12 cellular contexts compared by ENCODE assay signal in genomic region chr9:127556871-127557270, GRCh38. TPM values are rescaled to one million over a fixed set of nuclear protein-coding genes. Genes with fewer than 3 reads are reported as not detected.
DNase-seq lines count a peak whose midpoint lies in the region; ATAC-seq, FAIRE-seq and TF ChIP-seq lines count a peak whose summit lies in the region.
"Had no signal": no experiment of that assay in that cellular context is flagged by ENCODE, and none has a peak within 500 bp of the region (broad histone marks: within the 10 kb centered on the region; RNA-seq: fewer than 3 reads in every experiment).

No MANE protein-coding gene starts in this region.

- peaks cover 22% of the 10 kb centered on the region for H4K20me1 ChIP-seq in keratinocyte (ENCODE audit: control insufficient read depth, extremely low read depth, insufficient read depth, low read length)

- H3K27ac Mint-ChIP-seq in activated CD8-positive, alpha-beta memory T cell treated with anti-CD3 and anti-CD28 coated beads, Interleukin-2, amount 10 ng/mL, durations not matched to agents 7 days and 5 days: peak overlapping the region; percentile 93
- peak overlapping the region; percentile 97 for H3K27ac Mint-ChIP-seq in activated CD8-positive, alpha-beta T cell treated with anti-CD3 and anti-CD28 coated beads, Interleukin-2, amount 10 ng/mL, durations not matched to agents 7 days and 5 days

- H3K9me3 ChIP-seq in keratinocyte (ENCODE audit: control insufficient read depth, low read depth, low read length) (no peaks in the 10 kb centered on the region), stomach (no peaks in the 10 kb centered on the region)

- H3K4me3 Mint-ChIP-seq in activated CD8-positive, alpha-beta memory T cell treated with anti-CD3 and anti-CD28 coated beads, Interleukin-2, amount 10 ng/mL, durations not matched to agents 7 days and 5 days: peak overlapping the region; percentile 56
- peak overlapping the region; percentile 76 for H3K4me3 Mint-ChIP-seq in activated CD8-positive, alpha-beta T cell treated with anti-CD3 and anti-CD28 coated beads, Interleukin-2, amount 10 ng/mL, durations not matched to agents 7 days and 5 days

- no peak for TF ChIP-seq POLR2A in stomach (IDR thresholded peaks at IDR 0.05)

- H3K27ac ChIP-seq in keratinocyte (ENCODE audit: control insufficient read depth, insufficient read depth, low read length): peak overlapping the region; percentile 24
- peak overlapping the region; percentile 59 to 99 (median 86) for H3K27ac ChIP-seq in stomach
- H3K27ac ChIP-seq: KMS-11 had no signal

- peaks cover 5% of the 10 kb centered on the region for H3K36me3 Mint-ChIP-seq in activated CD8-positive, alpha-beta memory T cell treated with anti-CD3 and anti-CD28 coated beads, Interleukin-2, amount 10 ng/mL, durations not matched to agents 7 days and 5 days
- H3K36me3 Mint-ChIP-seq in activated CD8-positive, alpha-beta T cell treated with anti-CD3 and anti-CD28 coated beads, Interleukin-2, amount 10 ng/mL, durations not matched to agents 7 days and 5 days (ENCODE audit: low read depth): peaks cover 60% of the 10 kb centered on the region

- no peak overlapping the region for H3K9ac ChIP-seq in keratinocyte (ENCODE audit: control insufficient read depth, extremely low read depth, insufficient read depth, low read length)
- H3K9ac ChIP-seq: KMS-11 had no signal

- H3K27me3 ChIP-seq in keratinocyte (ENCODE audit: control insufficient read depth, extremely low read depth, insufficient read depth, low read length) (no peaks in the 10 kb centered on the region), stomach (no peaks in the 10 kb centered on the region)

- WGBS in stomach, 5 donors: 57 to 64% (median 61%) methylated on average over 3 to 4 of the region's 4 CpGs

- H3K4me3 ChIP-seq in keratinocyte (ENCODE audit: control insufficient read depth in 2 of 3, extremely low read depth in 1 of 3, insufficient read depth in 2 of 3, low read depth in 1 of 3, low read length in 3 of 3) (peak overlapping the region in 1 of 3 experiments; percentile 17), stomach (no peak overlapping the region)

- POLR2A ChIA-PET in activated CD8-positive, alpha-beta T cell treated with anti-CD3 and anti-CD28 coated beads, Interleukin-2, amount 10 ng/mL, durations not matched to agents 7 days and 5 days (lab: Charles Lee): interaction anchor here (1.6 to 2.3 kb wide), 3 partner anchors 11 to 179 kb away, joined by 3 to 15 read pairs (median 8); partner anchors contain the start of gene TOR2A

- peaks cover 85% of the 10 kb centered on the region for H3K4me1 Mint-ChIP-seq in activated CD8-positive, alpha-beta memory T cell treated with anti-CD3 and anti-CD28 coated beads, Interleukin-2, amount 10 ng/mL, durations not matched to agents 7 days and 5 days
- peaks cover 93% of the 10 kb centered on the region for H3K4me1 Mint-ChIP-seq in activated CD8-positive, alpha-beta T cell treated with anti-CD3 and anti-CD28 coated beads, Interleukin-2, amount 10 ng/mL, durations not matched to agents 7 days and 5 days (ENCODE audit: low read depth)

- peaks cover 10% of the 10 kb centered on the region for H3K9me1 ChIP-seq in keratinocyte (ENCODE audit: control insufficient read depth, extremely low read depth, insufficient read depth, low read length)

- FAIRE-seq in keratinocyte (lab: Jason Lieb, UNC): no peak

- ATAC-seq in activated CD8-positive, alpha-beta memory T cell treated with anti-CD3 and anti-CD28 coated beads, Interleukin-2, amount 10 ng/mL, durations not matched to agents 7 days and 5 days: no peak
- ATAC-seq in activated CD8-positive, alpha-beta T cell treated with anti-CD3 and anti-CD28 coated beads, Interleukin-2, amount 10 ng/mL, durations not matched to agents 7 days and 5 days: no peak
- ATAC-seq in GM21825 (IDR thresholded peaks at IDR 0.05; ENCODE audit: unreplicated experiment): no peak

- H3K36me3 ChIP-seq in keratinocyte (ENCODE audit: control insufficient read depth in 2 of 2, extremely low read depth in 1 of 2, insufficient read depth in 2 of 2, low read length in 2 of 2) (peaks cover 41 to 70% of the 10 kb centered on the region in 2 experiments), stomach (peaks cover 10 to 31% (median 21%) of the 10 kb centered on the region in 4 donors)

- dilution Hi-C loops in keratinocyte (cut with MboI; ENCODE audit: extremely low pct_ligation_motif_present, low sequenced_read_pairs): no loop called here

- DNase-seq in activated CD8-positive, alpha-beta memory T cell treated with anti-CD3 and anti-CD28 coated beads, Interleukin-2, amount 10 ng/mL, durations not matched to agents 7 days and 5 days: no peak
- no peak for DNase-seq in activated CD8-positive, alpha-beta memory T cell treated with anti-CD3 and anti-CD28 coated beads, Interleukin-2, amount 50 U/mL, for 48 hours
- no peak for DNase-seq in activated CD8-positive, alpha-beta T cell treated with anti-CD3 and anti-CD28 coated beads, Interleukin-2, amount 10 ng/mL, durations not matched to agents 7 days and 5 days
- DNase-seq in keratinocyte (ENCODE audit: low read depth, low spot score) (no peak), stomach (no peak), NCI-H1105 treated with DMSO at 0.1 percent for 48 hours (lab: John Stamatoyannopoulos, UW) (no peak)
- no peak for DNase-seq in activated effector memory CD4-positive, alpha-beta T cell treated with anti-CD3 and anti-CD28 coated beads, Interleukin-2, amount 50 U/mL, for 16 hours
- DNase-seq: amniotic stem cell, midbrain, NCI-H774 had no signal

- H3K9me3 Mint-ChIP-seq in activated CD8-positive, alpha-beta memory T cell treated with anti-CD3 and anti-CD28 coated beads, Interleukin-2, amount 10 ng/mL, durations not matched to agents 7 days and 5 days (ENCODE audit: low read depth): no peaks in the 10 kb centered on the region
- no peaks in the 10 kb centered on the region for H3K9me3 Mint-ChIP-seq in activated CD8-positive, alpha-beta T cell treated with anti-CD3 and anti-CD28 coated beads, Interleukin-2, amount 10 ng/mL, durations not matched to agents 7 days and 5 days (ENCODE audit: insufficient read depth)

- no peak overlapping the region for H2AFZ ChIP-seq in keratinocyte (ENCODE audit: control insufficient read depth, low read length)

- peaks cover 71% of the 10 kb centered on the region for H3K4me1 ChIP-seq in keratinocyte (ENCODE audit: control insufficient read depth, extremely low read depth, insufficient read depth, low read length)
- peaks cover 69 to 99% (median 82%) of the 10 kb centered on the region in 4 donors for H3K4me1 ChIP-seq in stomach

- CTCF ChIA-PET in activated CD8-positive, alpha-beta memory T cell treated with anti-CD3 and anti-CD28 coated beads, Interleukin-2, amount 10 ng/mL, durations not matched to agents 7 days and 5 days (lab: Charles Lee): interaction anchor here (1.3 to 3.8 kb wide), 5 partner anchors 14 to 159 kb away, joined by 3 to 17 read pairs (median 10); partner anchors contain the start of genes PTRH1 and TTC16
- CTCF ChIA-PET in activated CD8-positive, alpha-beta T cell treated with anti-CD3 and anti-CD28 coated beads, Interleukin-2, amount 10 ng/mL, durations not matched to agents 7 days and 5 days (lab: Charles Lee): interaction anchor here (0.9 to 4.3 kb wide), 6 partner anchors 11 to 178 kb away, joined by 3 to 19 read pairs (median 4); partner anchors contain the start of gene TOR2A

- no peaks in the 10 kb centered on the region for H3K27me3 Mint-ChIP-seq in activated CD8-positive, alpha-beta memory T cell treated with anti-CD3 and anti-CD28 coated beads, Interleukin-2, amount 10 ng/mL, durations not matched to agents 7 days and 5 days
- H3K27me3 Mint-ChIP-seq in activated CD8-positive, alpha-beta T cell treated with anti-CD3 and anti-CD28 coated beads, Interleukin-2, amount 10 ng/mL, durations not matched to agents 7 days and 5 days (ENCODE audit: low read depth): no peaks in the 10 kb centered on the region

- TF ChIP-seq CTCF in keratinocyte (optimal IDR thresholded peaks at IDR 0.05 in 1 of 3, IDR thresholded peaks at IDR 0.05 in 1 of 3, conservative IDR thresholded peaks at IDR 0.05 in 1 of 3; ENCODE audit: extremely low read depth in 1 of 3, insufficient read depth in 2 of 3, low read length in 3 of 3) (no peak), stomach (IDR thresholded peaks at IDR 0.05) (no peak)

- H3K4me2 ChIP-seq in keratinocyte (ENCODE audit: control insufficient read depth, extremely low read depth, insufficient read depth, low read depth, low read length): peak overlapping the region; percentile 35
- H3K4me2 ChIP-seq: KMS-11 had no signal

- TF ChIP-seq EP300 in stomach (IDR thresholded peaks at IDR 0.05): no peak

- intact Hi-C loops in stomach (cut with DNase I; ENCODE audit: low total_unique reads): no loop called here

- H3K79me2 ChIP-seq in keratinocyte (ENCODE audit: control insufficient read depth, insufficient read depth, low read length): peaks cover 86% of the 10 kb centered on the region

RNA-seq across cellular contexts. Expression of gene STXBP1, which starts 55.2 kb away (rescaled TPM):
- total RNA-seq in activated CD8-positive, alpha-beta memory T cell treated with anti-CD3 and anti-CD28 coated beads, Interleukin-2, amount 10 ng/mL, durations not matched to agents 7 days and 5 days: 10 to 100 TPM; 22.8 to 26.0 TPM
- total RNA-seq in activated CD8-positive, alpha-beta T cell treated with anti-CD3 and anti-CD28 coated beads, Interleukin-2, amount 10 ng/mL, durations not matched to agents 7 days and 5 days: 10 to 100 TPM; 24.2 to 25.3 TPM
- polyA plus RNA-seq in keratinocyte (7.8 to 22.2 TPM (median 17.1 TPM) in 3 replicates), stomach (1 to 10 TPM; 5.2 to 8.7 (median 7.6) TPM)
- 19.1 TPM for polyA plus RNA-seq in keratinocyte (2011; ENCODE audit: low read depth)
- 26.8 and 30.2 TPM in 2 replicates for polyA plus RNA-seq in keratinocyte (2011; cell fraction: cytosol; rRNA removed)
- 37.0 and 43.4 TPM in 2 replicates for polyA plus RNA-seq in keratinocyte (2011; cell fraction: nucleus; rRNA removed)
- 22.7 and 30.0 TPM in 2 replicates for polyA plus RNA-seq in keratinocyte (2012; ENCODE audit: low replicate concordance)
- 18.2 to 43.8 TPM (median 24.5 TPM) in 3 replicates for polyA minus RNA-seq in keratinocyte
- 21.1 TPM for polyA minus RNA-seq in keratinocyte (2011; cell fraction: cytosol; rRNA and poly(A)+ RNA removed)
- 16.2 and 26.9 TPM in 2 replicates for polyA minus RNA-seq in keratinocyte (2011; cell fraction: nucleus; rRNA and poly(A)+ RNA removed)
- 10 to 100 TPM; 14.9 to 77.7 (median 31.3) TPM for total RNA-seq in stomach
